ENCODE assay signal across 10 cellular contexts in genomic region chr15:99425666-99426301, GRCh38.
DNase-seq lines count a peak whose midpoint lies in the region; ATAC-seq, FAIRE-seq and TF ChIP-seq lines count a peak whose summit lies in the region.
"Had no signal": no experiment of that assay in that cellular context is flagged by ENCODE, and none has a peak within 500 bp of the region (broad histone marks: within the 10 kb centered on the region; RNA-seq: fewer than 3 reads in every experiment).

No MANE protein-coding gene starts in this region.

- no peaks in the 10 kb centered on the region for H4K20me1 ChIP-seq in astrocyte (ENCODE audit: insufficient read depth, low read length)

- no peak for FAIRE-seq in astrocyte (lab: Jason Lieb, UNC)

- peak overlapping the region; percentile 53 for H3K4me2 ChIP-seq in astrocyte (ENCODE audit: low read length)

- no peaks in the 10 kb centered on the region for H3K9me3 ChIP-seq in astrocyte (ENCODE audit: insufficient read depth, low read depth, low read length)
- H3K9me3 ChIP-seq in thoracic aorta, result no peaks in the 10 kb centered on the region

- no peak overlapping the region for H3K27ac ChIP-seq in astrocyte (ENCODE audit: low read depth, low read length)
- H3K27ac ChIP-seq in thoracic aorta, result peak overlapping the region; percentile 76 to 83
- H3K27ac ChIP-seq: C4-2B had no signal

- no peak overlapping the region for H3K4me3 Mint-ChIP-seq in activated CD4-positive, alpha-beta T cell treated with anti-CD3 and anti-CD28 coated beads for 36 hours
- no peak overlapping the region for H3K4me3 Mint-ChIP-seq in astrocyte (ENCODE audit: unreplicated experiment)

- H3K4me1 Mint-ChIP-seq in activated CD4-positive, alpha-beta T cell treated with anti-CD3 and anti-CD28 coated beads for 36 hours, result peaks cover 57% of the 10 kb centered on the region
- H3K4me1 Mint-ChIP-seq in astrocyte (ENCODE audit: low read depth, unreplicated experiment), result peaks cover 17% of the 10 kb centered on the region

- intact Hi-C loops in activated CD4-positive, alpha-beta T cell treated with anti-CD3 and anti-CD28 coated beads for 36 hours (cut with DNase I, micrococcal nuclease), result loop anchor here (1.0 to 10.0 kb wide), 6 partner anchors 17 to 279 kb away; partner anchors contain the start of gene MEF2A (in 2 of the 2)

- TF ChIP-seq CTCF in astrocyte (IDR thresholded peaks at IDR 0.05; ENCODE audit: insufficient read depth, low read depth, low read length) (no peak), kidney epithelial cell (IDR thresholded peaks at IDR 0.05; ENCODE audit: insufficient read depth, low read length, poor library complexity, severe bottlenecking) (peak; percentile 18), thoracic aorta (IDR thresholded peaks at IDR 0.05) (no peak)

- POLR2A ChIA-PET in activated CD4-positive, alpha-beta T cell treated with anti-CD3 and anti-CD28 coated beads for 36 hours (lab: Charles Lee), result no interaction called here

- no peaks in the 10 kb centered on the region for H3K36me3 Mint-ChIP-seq in activated CD4-positive, alpha-beta T cell treated with anti-CD3 and anti-CD28 coated beads for 36 hours (ENCODE audit: low read depth)
- H3K36me3 Mint-ChIP-seq in astrocyte (ENCODE audit: low read depth, unreplicated experiment), result no peaks in the 10 kb centered on the region

- H3K27me3 ChIP-seq in astrocyte (ENCODE audit: insufficient read depth, low read length) (no peaks in the 10 kb centered on the region), kidney epithelial cell (ENCODE audit: control insufficient read depth, insufficient read depth, low read length) (no peaks in the 10 kb centered on the region), thoracic aorta (replicated peaks; ENCODE audit: insufficient read depth) (no peaks in the 10 kb centered on the region)

- CTCF ChIA-PET in activated CD4-positive, alpha-beta T cell treated with anti-CD3 and anti-CD28 coated beads for 36 hours (lab: Charles Lee), result interaction anchor here (0.6 kb wide), 1 partner anchor 70 kb away, joined by 3 read pairs; no protein-coding TSS in a partner anchor

- peaks cover 2% of the 10 kb centered on the region for H3K27me3 Mint-ChIP-seq in activated CD4-positive, alpha-beta T cell treated with anti-CD3 and anti-CD28 coated beads for 36 hours
- peaks cover 18% of the 10 kb centered on the region for H3K27me3 Mint-ChIP-seq in astrocyte (ENCODE audit: low read depth, unreplicated experiment)

- H3K9me3 Mint-ChIP-seq in activated CD4-positive, alpha-beta T cell treated with anti-CD3 and anti-CD28 coated beads for 36 hours (ENCODE audit: low read depth), result no peaks in the 10 kb centered on the region
- no peaks in the 10 kb centered on the region for H3K9me3 Mint-ChIP-seq in astrocyte (ENCODE audit: unreplicated experiment)
- H3K9me3 Mint-ChIP-seq: activated naive CD4-positive, alpha-beta T cell treated with anti-CD3 and anti-CD28 coated beads, Interleukin-2, amount 50 U/mL, for 72 hours had no signal

- H3K4me3 ChIP-seq in astrocyte (ENCODE audit: insufficient read depth, low read depth, low read length) (no peak overlapping the region), kidney epithelial cell (ENCODE audit: low read depth, low read length) (no peak overlapping the region), thoracic aorta (peak overlapping the region; percentile 34)

- peak overlapping the region; percentile 60 for H3K27ac Mint-ChIP-seq in activated CD4-positive, alpha-beta T cell treated with anti-CD3 and anti-CD28 coated beads for 36 hours
- H3K27ac Mint-ChIP-seq in astrocyte (ENCODE audit: unreplicated experiment), result no peak overlapping the region

- H3K36me3 ChIP-seq in astrocyte (ENCODE audit: insufficient read depth, low read length), result no peaks in the 10 kb centered on the region
- H3K36me3 ChIP-seq in kidney epithelial cell (ENCODE audit: control insufficient read depth, insufficient read depth, low read length), result no peaks in the 10 kb centered on the region
- H3K36me3 ChIP-seq in thoracic aorta, result no peaks in the 10 kb centered on the region

- H3K79me2 ChIP-seq in astrocyte (ENCODE audit: insufficient read depth, low read length), result no peaks in the 10 kb centered on the region

- no peak for DNase-seq in activated CD4-positive, alpha-beta T cell treated with anti-CD3 and anti-CD28 coated beads for 36 hours
- no peak for DNase-seq in activated CD4-positive, alpha-beta T cell treated with anti-CD3 and anti-CD28 coated beads, Interleukin-2, amount 50 U/mL, for 4 hours
- DNase-seq in astrocyte (ENCODE audit: low read depth), result no peak
- DNase-seq in kidney epithelial cell (ENCODE audit: low read depth), result no peak
- no peak for DNase-seq in thoracic aorta (ENCODE audit: low spot score)
- no peak for DNase-seq in superior temporal gyrus (ENCODE audit: extremely low spot score)
- DNase-seq in cerebellum (ENCODE audit: low spot score), result no peak

- no peak for ATAC-seq in activated CD4-positive, alpha-beta T cell treated with anti-CD3 and anti-CD28 coated beads for 36 hours
- ATAC-seq in thoracic aorta (ENCODE audit: insufficient number of reproducible peaks, low FRiP score, low read depth), result no peak
- no peak for ATAC-seq in GM21825 (IDR thresholded peaks at IDR 0.05; ENCODE audit: unreplicated experiment)

- H3K9ac ChIP-seq in astrocyte (ENCODE audit: low read length), result peak overlapping the region; percentile 64

- peak overlapping the region; percentile 87 for H2AFZ ChIP-seq in astrocyte (ENCODE audit: low read depth, low read length)

- peaks cover 19% of the 10 kb centered on the region for H3K4me1 ChIP-seq in astrocyte (ENCODE audit: insufficient read depth, low read length)
- peaks cover 16 to 21% of the 10 kb centered on the region in 2 donors for H3K4me1 ChIP-seq in thoracic aorta (ENCODE audit: control insufficient read depth in 1 of 2, low read depth in 2 of 2)
